In genomic region chr1:203592728-203593127, GRCh38 we compare ENCODE assay signal across 16 cellular contexts. TPM values are rescaled to one million over a fixed set of nuclear protein-coding genes. Genes with fewer than 3 reads are reported as not detected.
DNase-seq lines count a peak whose midpoint lies in the region; ATAC-seq and TF ChIP-seq lines count a peak whose summit lies in the region.
"Had no signal": no experiment of that assay in that cellular context is flagged by ENCODE, and none has a peak within 500 bp of the region (broad histone marks: within the 10 kb centered on the region; RNA-seq: fewer than 3 reads in every experiment).

No MANE protein-coding gene starts in this region.

- H3K4me3 ChIP-seq in cardiac fibroblast (replicated peaks in 1 of 2; ENCODE audit: low read depth in 2 of 2, low read length in 2 of 2), result no peak overlapping the region
- H3K4me3 ChIP-seq in left lung, result no peak overlapping the region
- H3K4me3 ChIP-seq in rectal smooth muscle tissue (ENCODE audit: low read length), result no peak overlapping the region
- H3K4me3 ChIP-seq: GM23338 had no signal

- H3K9me3 ChIP-seq in left lung, result no peaks in the 10 kb centered on the region

- intact Hi-C loops in left lung (cut with DNase I), result no loop called here

- H3K4me1 ChIP-seq in left lung (peaks cover 2 to 22% of the 10 kb centered on the region in 2 donors), rectal smooth muscle tissue (ENCODE audit: control insufficient read depth, insufficient read depth, low read length) (peaks cover 17% of the 10 kb centered on the region)

- peak overlapping the region in 1 of 2 donors; percentile 5 for H3K27ac ChIP-seq in left lung
- H3K27ac ChIP-seq in rectal smooth muscle tissue (ENCODE audit: low read depth, low read length), result peak overlapping the region; percentile 21

- DNase-seq in HCEC 1CT (peak; percentile 61), cardiac fibroblast (ENCODE audit: low read depth in 2 of 2) (peak; percentile 81 to 93), left lung (no peak), NCI-H146 treated with DMSO at 0.1 percent for 48 hours (lab: John Stamatoyannopoulos, UW; ENCODE audit: unreplicated experiment) (no peak), NCI-H510A (lab: John Stamatoyannopoulos, UW) (no peak), 8988T (no peak)
- DNase-seq: activated CD4-positive, alpha-beta T cell treated with anti-CD3 and anti-CD28 coated beads for 4 hours; central memory CD4-positive, alpha-beta T cell; kidney glomerular epithelial cell; naive B cell; NCI-H446; stimulated activated naive CD4-positive, alpha-beta T cell treated with Interleukin-2 at 50 U/mL for 16 hours; T1000 had no signal

- H3K9ac ChIP-seq in rectal smooth muscle tissue (ENCODE audit: low read length), result no peak overlapping the region

- no peaks in the 10 kb centered on the region for H3K27me3 ChIP-seq in left lung
- H3K27me3 ChIP-seq in rectal smooth muscle tissue (ENCODE audit: control insufficient read depth, insufficient read depth, low read length), result no peaks in the 10 kb centered on the region

- H3K36me3 ChIP-seq in left lung (no peaks in the 10 kb centered on the region), rectal smooth muscle tissue (ENCODE audit: control insufficient read depth, insufficient read depth, low read length) (no peaks in the 10 kb centered on the region)

- TF ChIP-seq CTCF in cardiac fibroblast (IDR thresholded peaks at IDR 0.05; ENCODE audit: low read depth, low read length), result no peak
- TF ChIP-seq CTCF in left lung (IDR thresholded peaks at IDR 0.05), result no peak

- ATAC-seq in left lung, result peak; percentile 75
- no peak for ATAC-seq in GM21576 (IDR thresholded peaks at IDR 0.05; ENCODE audit: unreplicated experiment)

RNA-seq across cellular contexts. Expression of gene ATP2B4, which starts 33.9 kb away (rescaled TPM):
- 100 to 1,000 TPM; 109 to 128 TPM for total RNA-seq in left lung

Comparison
In these comparisons a context has a peak if more than half of its experiments do, and no peak if none do; other contexts are left out.
1. DNase-seq: peak in HCEC 1CT (single experiment) and cardiac fibroblast (2 of 2); none in left lung (0 of 2), NCI-H146 treated with DMSO at 0.1 percent for 48 hours (single experiment), NCI-H510A (single experiment) and 8988T (single experiment).